In genomic region chr5:59615272-59615671, GRCh38 we compare ENCODE assay signal across 17 cellular contexts.
DNase-seq lines count a peak whose midpoint lies in the region; FAIRE-seq and TF ChIP-seq lines count a peak whose summit lies in the region.
"Had no signal": no experiment of that assay in that cellular context is flagged by ENCODE, and none has a peak within 500 bp of the region (broad histone marks: within the 10 kb centered on the region; RNA-seq: fewer than 3 reads in every experiment).

No MANE protein-coding gene starts in this region.

- CTCF ChIA-PET in SK-N-SH (lab: Yijun Ruan, JAX) = no interaction called here
- CTCF ChIA-PET in activated CD4-positive, alpha-beta memory T cell treated with anti-CD3 and anti-CD28 coated beads for 36 hours (lab: Charles Lee) = no interaction called here

- H3K4me1 Mint-ChIP-seq in activated CD4-positive, alpha-beta memory T cell treated with anti-CD3 and anti-CD28 coated beads for 36 hours (ENCODE audit: low read depth) = no peaks in the 10 kb centered on the region
- H3K4me1 Mint-ChIP-seq: activated naive CD8-positive, alpha-beta T cell treated with anti-CD3 and anti-CD28 coated beads for 36 hours; central memory CD8-positive, alpha-beta T cell had no signal

- H3K27me3 ChIP-seq in SK-N-SH (ENCODE audit: insufficient read depth) (no peaks in the 10 kb centered on the region), skeletal muscle satellite cell (ENCODE audit: control insufficient read depth, insufficient read depth, low read length) (no peaks in the 10 kb centered on the region)
- H3K27me3 ChIP-seq: neutrophil, sigmoid colon, tibial artery had no signal

- intact Hi-C loops in activated CD4-positive, alpha-beta memory T cell treated with anti-CD3 and anti-CD28 coated beads for 36 hours (cut with micrococcal nuclease) = no loop called here

- H2AFZ ChIP-seq in SK-N-SH (ENCODE audit: low read depth) = no peak overlapping the region

- H3F3A ChIP-seq in SK-N-SH (replicated peaks; ENCODE audit: insufficient read depth) = peaks cover 19% of the 10 kb centered on the region

- H3K4me3 ChIP-seq in SK-N-SH (ENCODE audit: low read depth in 2 of 2, low read length in 1 of 2) = no peak overlapping the region
- no peak overlapping the region for H3K4me3 ChIP-seq in fibroblast of mammary gland (ENCODE audit: control insufficient read depth, low read depth, low read length)
- H3K4me3 ChIP-seq in skeletal muscle satellite cell (ENCODE audit: low read length) = no peak overlapping the region
- H3K4me3 ChIP-seq: sigmoid colon, tibial artery had no signal

- TF ChIP-seq RAD21 in SK-N-SH (IDR thresholded peaks at IDR 0.05; ENCODE audit: low read length) = no peak

- H3K27ac ChIP-seq in SK-N-SH (ENCODE audit: low read depth in 2 of 2, low read length in 1 of 2) = peak overlapping the region in 1 of 2 experiments; percentile 48; a peak in 3 of 4 replicates
- H3K27ac ChIP-seq: neutrophil, sigmoid colon, tibial artery had no signal

- no peak overlapping the region for H3K27ac Mint-ChIP-seq in activated CD4-positive, alpha-beta memory T cell treated with anti-CD3 and anti-CD28 coated beads for 36 hours
- H3K27ac Mint-ChIP-seq: activated naive CD8-positive, alpha-beta T cell treated with anti-CD3 and anti-CD28 coated beads for 36 hours; activated T-cell treated with anti-CD3 and anti-CD28 coated beads, Interleukin-2, amount 50 U/mL, for 24 hours had no signal

- TF ChIP-seq EP300 in SK-N-SH (IDR thresholded peaks at IDR 0.05; ENCODE audit: borderline replicate concordance in 1 of 2, low read depth in 1 of 2, low read length in 1 of 2) = 0 out of 4 replicates have a peak, but pooled peaks of 1 of the 2 experiments have one; percentile 12

- TF ChIP-seq CTCF in SK-N-SH (IDR thresholded peaks at IDR 0.05) (no peak), fibroblast of mammary gland (conservative IDR thresholded peaks at IDR 0.05; ENCODE audit: control insufficient read depth, insufficient read depth, low read depth, low read length) (no peak)

- H3K79me2 ChIP-seq in SK-N-SH (ENCODE audit: insufficient read depth) = no peaks in the 10 kb centered on the region

- no peak overlapping the region for H3K9ac ChIP-seq in SK-N-SH
- no peak overlapping the region for H3K9ac ChIP-seq in skeletal muscle satellite cell (ENCODE audit: low read depth, low read length)

- H3K9me2 ChIP-seq in SK-N-SH = no peaks in the 10 kb centered on the region

- H3K9me3 ChIP-seq in SK-N-SH (no peaks in the 10 kb centered on the region), skeletal muscle satellite cell (replicated peaks; ENCODE audit: low read length) (no peaks in the 10 kb centered on the region)
- H3K9me3 ChIP-seq: neutrophil, sigmoid colon, tibial artery had no signal

- DNase-seq in HTR-8/SVneo (ENCODE audit: insufficient read length, low spot score) (peak; percentile 13), SK-N-SH (no peak), fibroblast of mammary gland (ENCODE audit: low read depth) (peak; percentile 38), NCI-H1048 (lab: John Stamatoyannopoulos, UW) (no peak), iPS-NIHi7 (ENCODE audit: extremely low spot score) (no peak)
- DNase-seq in activated CD4-positive, alpha-beta memory T cell treated with anti-CD3 and anti-CD28 coated beads for 36 hours = no peak
- DNase-seq: activated naive CD8-positive, alpha-beta T cell treated with anti-CD3 and anti-CD28 coated beads for 36 hours; activated T-cell treated with anti-CD3 and anti-CD28 coated beads, Interleukin-2, amount 50 U/mL, for 24 hours; head of caudate nucleus; midbrain; NCI-H2171 treated with DMSO at 0.1 percent for 48 hours; sigmoid colon; tibial artery had no signal

- no peak overlapping the region for H3K4me3 Mint-ChIP-seq in activated CD4-positive, alpha-beta memory T cell treated with anti-CD3 and anti-CD28 coated beads for 36 hours
- H3K4me3 Mint-ChIP-seq: activated naive CD8-positive, alpha-beta T cell treated with anti-CD3 and anti-CD28 coated beads for 36 hours; activated T-cell treated with anti-CD3 and anti-CD28 coated beads, Interleukin-2, amount 50 U/mL, for 24 hours; central memory CD8-positive, alpha-beta T cell had no signal

- H3K36me3 Mint-ChIP-seq in activated CD4-positive, alpha-beta memory T cell treated with anti-CD3 and anti-CD28 coated beads for 36 hours = no peaks in the 10 kb centered on the region
- H3K36me3 Mint-ChIP-seq: activated naive CD8-positive, alpha-beta T cell treated with anti-CD3 and anti-CD28 coated beads for 36 hours had no signal

- FAIRE-seq in HTR-8/SVneo (lab: Jason Lieb, UNC) = no peak
- FAIRE-seq: endometrium had no signal

- no peaks in the 10 kb centered on the region for H3K27me3 Mint-ChIP-seq in activated CD4-positive, alpha-beta memory T cell treated with anti-CD3 and anti-CD28 coated beads for 36 hours
- H3K27me3 Mint-ChIP-seq: activated T-cell treated with anti-CD3 and anti-CD28 coated beads, Interleukin-2, amount 50 U/mL, for 24 hours; central memory CD8-positive, alpha-beta T cell had no signal

- H3K4me2 ChIP-seq in SK-N-SH (no peak overlapping the region), skeletal muscle satellite cell (ENCODE audit: low read length) (peak overlapping the region; percentile 31)

- WGBS in SK-N-SH (ENCODE audit: low lambda C conversion rate) = 34% methylated on average over 1 of the region's 1 CpG

- H4K20me1 ChIP-seq in SK-N-SH (ENCODE audit: insufficient read depth) = no peaks in the 10 kb centered on the region

- H3K4me1 ChIP-seq in SK-N-SH (ENCODE audit: control insufficient read depth in 1 of 2, insufficient read depth in 2 of 2, low read depth in 1 of 2, low read length in 1 of 2) = no peaks in the 10 kb centered on the region
- H3K4me1 ChIP-seq in skeletal muscle satellite cell (ENCODE audit: control insufficient read depth, insufficient read depth, low read length) = peaks cover 20% of the 10 kb centered on the region

- no peaks in the 10 kb centered on the region for H3K9me3 Mint-ChIP-seq in activated CD4-positive, alpha-beta memory T cell treated with anti-CD3 and anti-CD28 coated beads for 36 hours
- H3K9me3 Mint-ChIP-seq: activated naive CD8-positive, alpha-beta T cell treated with anti-CD3 and anti-CD28 coated beads for 36 hours; activated T-cell treated with anti-CD3 and anti-CD28 coated beads, Interleukin-2, amount 50 U/mL, for 24 hours had no signal

- POLR2A ChIA-PET in SK-N-SH (lab: Yijun Ruan, JAX) = no interaction called here
- POLR2A ChIA-PET in activated CD4-positive, alpha-beta memory T cell treated with anti-CD3 and anti-CD28 coated beads for 36 hours (lab: Charles Lee) = no interaction called here

- no peaks in the 10 kb centered on the region for H3K36me3 ChIP-seq in SK-N-SH (replicated peaks in 1 of 2; ENCODE audit: control insufficient read depth in 1 of 2, insufficient read depth in 2 of 2, low read length in 1 of 2)
- H3K36me3 ChIP-seq in skeletal muscle satellite cell (ENCODE audit: insufficient read depth, low read length) = no peaks in the 10 kb centered on the region
- H3K36me3 ChIP-seq: neutrophil, sigmoid colon, tibial artery had no signal

TF ChIP-seq in SK-N-SH, 30 proteins besides CTCF, POLR2A, EP300 and RAD21:
- peak; percentile 33; the same call in 1 of the 2 replicates for TF ChIP-seq RXRA (IDR thresholded peaks at IDR 0.05; ENCODE audit: borderline replicate concordance, low read depth)
- peak; percentile 81 for TF ChIP-seq FOSL2 (IDR thresholded peaks at IDR 0.05; ENCODE audit: borderline replicate concordance, low read depth)
- TF ChIP-seq, protein P1, sequence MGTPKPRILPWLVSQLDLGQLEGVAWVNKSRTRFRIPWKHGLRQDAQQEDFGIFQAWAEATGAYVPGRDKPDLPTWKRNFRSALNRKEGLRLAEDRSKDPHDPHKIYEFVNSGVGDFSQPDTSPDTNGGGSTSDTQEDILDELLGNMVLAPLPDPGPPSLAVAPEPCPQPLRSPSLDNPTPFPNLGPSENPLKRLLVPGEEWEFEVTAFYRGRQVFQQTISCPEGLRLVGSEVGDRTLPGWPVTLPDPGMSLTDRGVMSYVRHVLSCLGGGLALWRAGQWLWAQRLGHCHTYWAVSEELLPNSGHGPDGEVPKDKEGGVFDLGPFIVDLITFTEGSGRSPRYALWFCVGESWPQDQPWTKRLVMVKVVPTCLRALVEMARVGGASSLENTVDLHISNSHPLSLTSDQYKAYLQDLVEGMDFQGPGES (IDR thresholded peaks at IDR 0.05; ENCODE audit: low read depth, low read length) = no peak
- TF ChIP-seq, protein P2, sequence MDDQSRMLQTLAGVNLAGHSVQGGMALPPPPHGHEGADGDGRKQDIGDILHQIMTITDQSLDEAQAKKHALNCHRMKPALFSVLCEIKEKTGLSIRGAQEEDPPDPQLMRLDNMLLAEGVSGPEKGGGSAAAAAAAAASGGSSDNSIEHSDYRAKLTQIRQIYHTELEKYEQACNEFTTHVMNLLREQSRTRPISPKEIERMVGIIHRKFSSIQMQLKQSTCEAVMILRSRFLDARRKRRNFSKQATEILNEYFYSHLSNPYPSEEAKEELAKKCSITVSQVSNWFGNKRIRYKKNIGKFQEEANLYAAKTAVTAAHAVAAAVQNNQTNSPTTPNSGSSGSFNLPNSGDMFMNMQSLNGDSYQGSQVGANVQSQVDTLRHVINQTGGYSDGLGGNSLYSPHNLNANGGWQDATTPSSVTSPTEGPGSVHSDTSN (IDR thresholded peaks at IDR 0.05) = peak; percentile 15; the same call in 1 of the 2 replicates
- TF ChIP-seq MEF2A (IDR thresholded peaks at IDR 0.05; ENCODE audit: borderline replicate concordance, low read depth) = no peak
- 0 out of 2 replicates have a peak, but pooled peaks have one; percentile 20 for TF ChIP-seq TCF12 (IDR thresholded peaks at IDR 0.05)
- peak; percentile 58 for TF ChIP-seq JUND (IDR thresholded peaks at IDR 0.05)

Comparison
In these comparisons a context has a peak if more than half of its experiments do, and no peak if none do; other contexts are left out.
1. DNase-seq: peak in HTR-8/SVneo (single experiment) and fibroblast of mammary gland (single experiment); none in SK-N-SH (single experiment), NCI-H1048 (single experiment), activated CD4-positive, alpha-beta memory T cell treated with anti-CD3 and anti-CD28 coated beads for 36 hours (single experiment) and iPS-NIHi7 (single experiment).